1 cellular context compared by ENCODE assay signal in genomic region chr16:4433228-4433627, GRCh38.
TF ChIP-seq lines count a peak whose summit lies in the region.

No MANE protein-coding gene starts in this region.

TF ChIP-seq in WTC11, 78 proteins besides CTCF, POLR2A, EP300 and RAD21 (continued from another document):
- TF ChIP-seq USF1 (CRISPR knock-in tag; IDR thresholded peaks at IDR 0.05) = no peak
- TF ChIP-seq ZNF138 (CRISPR knock-in tag; conservative IDR thresholded peaks at IDR 0.05) = no peak
- no peak for TF ChIP-seq ZNF121 (CRISPR knock-in tag; IDR thresholded peaks at IDR 0.05)
- TF ChIP-seq NFATC4 (CRISPR knock-in tag; IDR thresholded peaks at IDR 0.05) = no peak
- TF ChIP-seq CDX4 (CRISPR knock-in tag; IDR thresholded peaks at IDR 0.05; ENCODE audit: borderline replicate concordance) = no peak
- TF ChIP-seq CREM (CRISPR knock-in tag; IDR thresholded peaks at IDR 0.05) = no peak
- no peak for TF ChIP-seq MYBL2 (CRISPR knock-in tag; IDR thresholded peaks at IDR 0.05)
- no peak for TF ChIP-seq PRRX2 (CRISPR knock-in tag; IDR thresholded peaks at IDR 0.05)
- TF ChIP-seq STAT6 (CRISPR knock-in tag; conservative IDR thresholded peaks at IDR 0.05; ENCODE audit: low read depth) = no peak
- no peak for TF ChIP-seq PRDM15 (CRISPR knock-in tag; IDR thresholded peaks at IDR 0.05)
- TF ChIP-seq ZNF532 (CRISPR knock-in tag; IDR thresholded peaks at IDR 0.05; ENCODE audit: borderline replicate concordance) = no peak
- no peak for TF ChIP-seq ZNF263 (CRISPR knock-in tag; IDR thresholded peaks at IDR 0.05; ENCODE audit: low read depth)
- TF ChIP-seq MLX (CRISPR knock-in tag; IDR thresholded peaks at IDR 0.05) = no peak
- no peak for TF ChIP-seq IRF1 (CRISPR knock-in tag; IDR thresholded peaks at IDR 0.05)
